ENCODE assay signal across 17 cellular contexts in genomic region chr3:126346466-126346865, GRCh38. TPM values are rescaled to one million over a fixed set of nuclear protein-coding genes. Genes with fewer than 3 reads are reported as not detected.
DNase-seq lines count a peak whose midpoint lies in the region; ATAC-seq and TF ChIP-seq lines count a peak whose summit lies in the region.
"Had no signal": no experiment of that assay in that cellular context is flagged by ENCODE, and none has a peak within 500 bp of the region (broad histone marks: within the 10 kb centered on the region; RNA-seq: fewer than 3 reads in every experiment).

No MANE protein-coding gene starts in this region.

- no peak for TF ChIP-seq POLR2A in tibial nerve (IDR thresholded peaks at IDR 0.05)

- no peak overlapping the region for H3K4me3 ChIP-seq in tibial nerve
- H3K4me3 ChIP-seq: BLaER1, GM23248 had no signal

- no peak overlapping the region for H3K27ac Mint-ChIP-seq in activated naive CD8-positive, alpha-beta T cell treated with anti-CD3 and anti-CD28 coated beads, Interleukin-2, amount 10 ng/mL, durations not matched to agents 7 days and 5 days
- no peak overlapping the region for H3K27ac Mint-ChIP-seq in activated naive CD8-positive, alpha-beta T cell treated with anti-CD3 and anti-CD28 coated beads for 36 hours
- no peak overlapping the region for H3K27ac Mint-ChIP-seq in nephron progenitor cell
- H3K27ac Mint-ChIP-seq: CD8-positive, alpha-beta T cell had no signal

- peak overlapping the region; percentile 35 for H3K27ac ChIP-seq in angular gyrus (ENCODE audit: low read depth, low read length)
- H3K27ac ChIP-seq in tibial nerve = peak overlapping the region; percentile 64 to 100 (median 90)
- H3K27ac ChIP-seq: BLaER1, GM23248 had no signal

- no peak for ATAC-seq in activated naive CD8-positive, alpha-beta T cell treated with anti-CD3 and anti-CD28 coated beads, Interleukin-2, amount 10 ng/mL, durations not matched to agents 7 days and 5 days (ENCODE audit: low read depth)
- ATAC-seq in GM18858 (IDR thresholded peaks at IDR 0.05; ENCODE audit: unreplicated experiment) (no peak), GM19452 (IDR thresholded peaks at IDR 0.05; ENCODE audit: unreplicated experiment) (no peak)
- ATAC-seq: CD8-positive, alpha-beta T cell; HCT116 had no signal

- H3K36me3 ChIP-seq in tibial nerve = peaks cover 0 to 91% (median 10%) of the 10 kb centered on the region in 3 donors
- H3K36me3 ChIP-seq: BLaER1 had no signal

- H3K4me1 ChIP-seq in tibial nerve = peaks cover 3 to 89% (median 48%) of the 10 kb centered on the region in 4 donors

- no peaks in the 10 kb centered on the region for H3K9me3 Mint-ChIP-seq in activated naive CD8-positive, alpha-beta T cell treated with anti-CD3 and anti-CD28 coated beads, Interleukin-2, amount 10 ng/mL, durations not matched to agents 7 days and 5 days
- no peaks in the 10 kb centered on the region for H3K9me3 Mint-ChIP-seq in activated naive CD8-positive, alpha-beta T cell treated with anti-CD3 and anti-CD28 coated beads for 36 hours
- H3K9me3 Mint-ChIP-seq in nephron progenitor cell = no peaks in the 10 kb centered on the region
- H3K9me3 Mint-ChIP-seq: CD8-positive, alpha-beta T cell had no signal

- H3K27me3 ChIP-seq in tibial nerve = no peaks in the 10 kb centered on the region
- H3K27me3 ChIP-seq: BLaER1 had no signal

- 83 to 92% methylated on average over 1 to 2 of the region's 2 CpGs for WGBS in tibial nerve, 2 donors

- no peaks in the 10 kb centered on the region for H3K9me3 ChIP-seq in tibial nerve
- H3K9me3 ChIP-seq: BLaER1 had no signal

- TF ChIP-seq CTCF in nephron progenitor cell (IDR thresholded peaks at IDR 0.05) (no peak), tibial nerve (IDR thresholded peaks at IDR 0.05) (no peak)

- H3K4me1 Mint-ChIP-seq in activated naive CD8-positive, alpha-beta T cell treated with anti-CD3 and anti-CD28 coated beads, Interleukin-2, amount 10 ng/mL, durations not matched to agents 7 days and 5 days = no peaks in the 10 kb centered on the region
- H3K4me1 Mint-ChIP-seq in activated naive CD8-positive, alpha-beta T cell treated with anti-CD3 and anti-CD28 coated beads for 36 hours = no peaks in the 10 kb centered on the region
- peaks cover 11% of the 10 kb centered on the region for H3K4me1 Mint-ChIP-seq in nephron progenitor cell

- DNase-seq in activated naive CD8-positive, alpha-beta T cell treated with anti-CD3 and anti-CD28 coated beads, Interleukin-2, amount 10 ng/mL, durations not matched to agents 7 days and 5 days = peak; percentile 16
- DNase-seq in activated naive CD8-positive, alpha-beta T cell treated with anti-CD3 and anti-CD28 coated beads for 36 hours = no peak
- DNase-seq in nephron progenitor cell (peak; percentile 0), tibial nerve (ENCODE audit: low spot score in 2 of 2) (no peak), activated gamma-delta T cell (lab: John Stamatoyannopoulos, UW) (no peak)
- DNase-seq: DMS79 treated with DMSO at 0.1 percent for 48 hours; GM23248; NCI-H187; NK-92 treated with Interleukin-12 subunit alpha and Interleukin-12 subunit beta, amount 100 ng/mL, for 24 hours had no signal

- POLR2A ChIA-PET in activated naive CD8-positive, alpha-beta T cell treated with anti-CD3 and anti-CD28 coated beads, Interleukin-2, amount 10 ng/mL, durations not matched to agents 7 days and 5 days (lab: Charles Lee) = no interaction called here

- TF ChIP-seq EP300 in tibial nerve (IDR thresholded peaks at IDR 0.05) = no peak

- no peak overlapping the region for H3K4me3 Mint-ChIP-seq in activated naive CD8-positive, alpha-beta T cell treated with anti-CD3 and anti-CD28 coated beads, Interleukin-2, amount 10 ng/mL, durations not matched to agents 7 days and 5 days
- no peak overlapping the region for H3K4me3 Mint-ChIP-seq in activated naive CD8-positive, alpha-beta T cell treated with anti-CD3 and anti-CD28 coated beads for 36 hours
- H3K4me3 Mint-ChIP-seq in nephron progenitor cell = no peak overlapping the region
- H3K4me3 Mint-ChIP-seq: CD8-positive, alpha-beta T cell had no signal

- no peaks in the 10 kb centered on the region for H3K27me3 Mint-ChIP-seq in activated naive CD8-positive, alpha-beta T cell treated with anti-CD3 and anti-CD28 coated beads, Interleukin-2, amount 10 ng/mL, durations not matched to agents 7 days and 5 days
- no peaks in the 10 kb centered on the region for H3K27me3 Mint-ChIP-seq in activated naive CD8-positive, alpha-beta T cell treated with anti-CD3 and anti-CD28 coated beads for 36 hours
- H3K27me3 Mint-ChIP-seq in nephron progenitor cell (ENCODE audit: low read depth, poor library complexity) = no peaks in the 10 kb centered on the region

- no peaks in the 10 kb centered on the region for H3K36me3 Mint-ChIP-seq in activated naive CD8-positive, alpha-beta T cell treated with anti-CD3 and anti-CD28 coated beads, Interleukin-2, amount 10 ng/mL, durations not matched to agents 7 days and 5 days
- H3K36me3 Mint-ChIP-seq in activated naive CD8-positive, alpha-beta T cell treated with anti-CD3 and anti-CD28 coated beads for 36 hours = no peaks in the 10 kb centered on the region
- peaks cover 4% of the 10 kb centered on the region for H3K36me3 Mint-ChIP-seq in nephron progenitor cell (ENCODE audit: low read depth)
- H3K36me3 Mint-ChIP-seq: CD8-positive, alpha-beta T cell had no signal

RNA-seq across cellular contexts. Expression of gene KLF15, which starts 10.7 kb away (rescaled TPM):
- under 1 TPM; 0.11 to 0.22 TPM for total RNA-seq in activated naive CD8-positive, alpha-beta T cell treated with anti-CD3 and anti-CD28 coated beads, Interleukin-2, amount 10 ng/mL, durations not matched to agents 7 days and 5 days
- under 1 TPM; 0.41 to 0.42 TPM for total RNA-seq in activated naive CD8-positive, alpha-beta T cell treated with anti-CD3 and anti-CD28 coated beads for 36 hours
- 100 to 1,000 TPM; 138 to 234 (median 176) TPM for total RNA-seq in tibial nerve

RNA-seq across cellular contexts. Expression of gene CFAP100, which starts 48.2 kb away (rescaled TPM):
- total RNA-seq in activated naive CD8-positive, alpha-beta T cell treated with anti-CD3 and anti-CD28 coated beads, Interleukin-2, amount 10 ng/mL, durations not matched to agents 7 days and 5 days = not detected
- not detected for total RNA-seq in activated naive CD8-positive, alpha-beta T cell treated with anti-CD3 and anti-CD28 coated beads for 36 hours
- total RNA-seq in tibial nerve = 1 to 10 TPM in 1 of 4 donors, not detected in 3; 6.1 TPM
- total RNA-seq: CD8-positive, alpha-beta T cell; G401; GM23248; OCI-LY7 had no signal

Comparison
In these comparisons a context has a peak if more than half of its experiments do, and no peak if none do; other contexts are left out.
1. DNase-seq: peak in activated naive CD8-positive, alpha-beta T cell treated with anti-CD3 and anti-CD28 coated beads, Interleukin-2, amount 10 ng/mL, durations not matched to agents 7 days and 5 days (single experiment) and nephron progenitor cell (single experiment); none in activated naive CD8-positive, alpha-beta T cell treated with anti-CD3 and anti-CD28 coated beads for 36 hours (single experiment), tibial nerve (0 of 2) and activated gamma-delta T cell (single experiment).
2. RNA of gene KLF15, which starts 10.7 kb away (total RNA-seq): 138 to 234 TPM in tibial nerve; 0.41 to 0.42 TPM in activated naive CD8-positive, alpha-beta T cell treated with anti-CD3 and anti-CD28 coated beads for 36 hours and 0.11 to 0.22 TPM in activated naive CD8-positive, alpha-beta T cell treated with anti-CD3 and anti-CD28 coated beads, Interleukin-2, amount 10 ng/mL, durations not matched to agents 7 days and 5 days; every median in the first group is over 10 times any median in the second.